ENCODE assay signal across 5 cellular contexts in genomic region chr2:210183936-210184335, GRCh38. TPM values are rescaled to one million over a fixed set of nuclear protein-coding genes. Genes with fewer than 3 reads are reported as not detected.
"Had no signal": no experiment of that assay in that cellular context is flagged by ENCODE, and none has a peak within 500 bp of the region (broad histone marks: within the 10 kb centered on the region; RNA-seq: fewer than 3 reads in every experiment).

No MANE protein-coding gene starts in this region.

RNA-seq across cellular contexts. Expression of gene ACADL, which starts 41.3 kb away (rescaled TPM):
- total RNA-seq: M059J, OCI-LY7, RPMI7951, SK-MEL-5, T-cell had no signal
